In genomic region chr5:164185000-164185399, GRCh38 we compare ENCODE assay signal across 9 cellular contexts.
"Had no signal": no experiment of that assay in that cellular context is flagged by ENCODE, and none has a peak within 500 bp of the region (broad histone marks: within the 10 kb centered on the region; RNA-seq: fewer than 3 reads in every experiment).

No MANE protein-coding gene starts in this region.

- H3K9me3 ChIP-seq: HAP-1 had no signal

- H3K9me3 Mint-ChIP-seq: IgD-negative memory B cell had no signal

- DNase-seq: GOT3, H7, HFFc6, KBM-7 had no signal

- ATAC-seq: HCT116, HepG2 had no signal

- H3K27ac Mint-ChIP-seq: HFFc6, IgD-negative memory B cell had no signal

- H3K4me3 ChIP-seq: HAP-1 had no signal

- H3K4me1 ChIP-seq: HAP-1 had no signal

- H3K36me3 Mint-ChIP-seq: IgD-negative memory B cell had no signal

- H3K27ac ChIP-seq: HL-60 had no signal

- H3K36me3 ChIP-seq: HAP-1 had no signal

- H3K4me3 Mint-ChIP-seq: HFFc6, IgD-negative memory B cell had no signal
